In the genomic region with DNA sequence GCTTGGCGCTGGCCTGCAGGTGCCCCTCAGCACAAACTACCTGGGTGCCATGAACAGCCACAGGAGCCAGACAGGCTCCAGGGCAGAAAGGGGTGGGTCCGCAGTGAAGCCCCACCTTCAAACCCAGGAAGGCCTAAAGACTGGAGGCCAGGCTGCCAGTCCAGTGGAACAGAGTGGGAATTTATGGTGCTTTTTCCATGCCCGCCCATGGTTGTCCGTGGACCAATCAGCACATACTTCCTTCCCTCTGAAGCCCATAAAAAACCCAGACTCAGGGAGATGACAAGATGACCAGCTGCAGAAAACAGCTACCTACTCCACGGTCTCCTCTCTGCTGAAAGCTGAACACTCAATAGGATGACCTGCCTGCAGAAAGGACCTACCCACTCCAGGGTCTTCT, we compare ENCODE assay signal across 25 cellular contexts.
DNase-seq lines count a peak whose midpoint lies in the region; ATAC-seq, FAIRE-seq and TF ChIP-seq lines count a peak whose summit lies in the region.
"Had no signal": no experiment of that assay in that cellular context is flagged by ENCODE, and none has a peak within 500 bp of the region (broad histone marks: within the 10 kb centered on the region; RNA-seq: fewer than 3 reads in every experiment).

No MANE protein-coding gene starts in this region.

- H3K27ac ChIP-seq in HCT116 (ENCODE audit: low read depth, low read length) (no peak overlapping the region), neuronal stem cell (replicated peaks; ENCODE audit: low read length) (no peak overlapping the region), small intestine (ENCODE audit: low read depth in 1 of 2, low read length in 1 of 2) (no peak overlapping the region)
- H3K27ac ChIP-seq: BLaER1 had no signal

- H3K9me2 ChIP-seq in HCT116 (ENCODE audit: insufficient read depth) = no peaks in the 10 kb centered on the region

- no peaks in the 10 kb centered on the region for H3K4me1 ChIP-seq in HCT116 (ENCODE audit: control insufficient read depth in 1 of 2, insufficient read depth in 2 of 2, low read length in 2 of 2)
- H3K4me1 ChIP-seq in neuronal stem cell (ENCODE audit: control insufficient read depth in 2 of 2, insufficient read depth in 1 of 2, low read depth in 1 of 2, low read length in 2 of 2) = no peaks in the 10 kb centered on the region
- no peaks in the 10 kb centered on the region for H3K4me1 ChIP-seq in small intestine (ENCODE audit: control insufficient read depth in 2 of 2, insufficient read depth in 1 of 2, low read depth in 1 of 2, low read length in 1 of 2)
- H3K4me1 ChIP-seq: BE2C, BLaER1 had no signal

- H3K4me3 ChIP-seq in HCT116 (replicated peaks in 1 of 2; ENCODE audit: low read depth in 1 of 2, low read length in 2 of 2) = no peak overlapping the region
- H3K4me3 ChIP-seq in bronchial epithelial cell (ENCODE audit: low read depth, low read length) = no peak overlapping the region
- H3K4me3 ChIP-seq in neuronal stem cell (ENCODE audit: low read length in 2 of 2) = no peak overlapping the region
- H3K4me3 ChIP-seq in small intestine (ENCODE audit: low read depth in 1 of 2, low read length in 2 of 2) = no peak overlapping the region
- H3K4me3 ChIP-seq: BLaER1 had no signal

- TF ChIP-seq CTCF in HCT116 (IDR thresholded peaks at IDR 0.05 in 2 of 3, conservative IDR thresholded peaks at IDR 0.05 in 1 of 3; ENCODE audit: borderline replicate concordance in 1 of 3, insufficient read depth in 1 of 3, low read depth in 2 of 3, low read length in 2 of 3) = no peak
- TF ChIP-seq CTCF in bronchial epithelial cell (IDR thresholded peaks at IDR 0.05; ENCODE audit: insufficient read depth, low read length, severe bottlenecking) = no peak

- no peak overlapping the region for H4K91ac ChIP-seq in neuronal stem cell (ENCODE audit: low read depth, low read length, poor library complexity)

- H2AK5ac ChIP-seq in neuronal stem cell (ENCODE audit: low read depth, low read length) = no peak overlapping the region

- CTCF ChIA-PET in HCT116 (lab: Charles Lee) = no interaction called here

- no peak overlapping the region for H2BK120ac ChIP-seq in neuronal stem cell (ENCODE audit: low read depth, low read length)

- H2BK15ac ChIP-seq in neuronal stem cell (ENCODE audit: low read length) = no peak overlapping the region

- H3K23ac ChIP-seq in neuronal stem cell (ENCODE audit: low read depth, low read length, poor library complexity) = peak overlapping the region; percentile 31

- no peak overlapping the region for H2BK12ac ChIP-seq in neuronal stem cell (ENCODE audit: low read length)

- H3K4ac ChIP-seq in neuronal stem cell (ENCODE audit: low read length) = no peak overlapping the region

- H4K8ac ChIP-seq in neuronal stem cell (ENCODE audit: low read depth, low read length) = no peak overlapping the region

- H3K18ac ChIP-seq in neuronal stem cell (ENCODE audit: low read length) = no peak overlapping the region

- H3K79me2 ChIP-seq in HCT116 (ENCODE audit: insufficient read depth, low read length) = no peaks in the 10 kb centered on the region

- ATAC-seq in HCT116 (peak; percentile 30; the same call in 1 of the 2 replicates), HG03097 (IDR thresholded peaks at IDR 0.05; ENCODE audit: low FRiP score, unreplicated experiment) (no peak), HG03095 (IDR thresholded peaks at IDR 0.05; ENCODE audit: unreplicated experiment) (no peak)

- peak overlapping the region; percentile 6 for H3K14ac ChIP-seq in neuronal stem cell (ENCODE audit: low read length)

- no peak for TF ChIP-seq RAD21 in HCT116 (IDR thresholded peaks at IDR 0.05; ENCODE audit: low read depth)

- H3K79me1 ChIP-seq in neuronal stem cell (ENCODE audit: low read depth, low read length) = no peaks in the 10 kb centered on the region

- no peak overlapping the region for H2BK5ac ChIP-seq in neuronal stem cell (ENCODE audit: low read length)

- DNase-seq in HCT116 (ENCODE audit: low read depth, low spot score) (no peak), bronchial epithelial cell (ENCODE audit: low read depth) (no peak), myocyte (ENCODE audit: low read depth) (peak; percentile 27), neuronal stem cell (ENCODE audit: low spot score) (no peak), small intestine (no peak), T-helper 1 cell (no peak)
- DNase-seq: 8988T; ACHN; BE2C; C1 segment of cervical spinal cord; CD4-positive, alpha-beta memory T cell; CD4-positive, CD25-positive, alpha-beta regulatory T cell; CD8-positive, alpha-beta memory T cell; COR-L47; DMS 273 treated with DMSO at 0.1 percent for 48 hours; DMS153; DMS79; GF-D8 had no signal

- H3K36me3 ChIP-seq in HCT116 (ENCODE audit: control insufficient read depth in 1 of 2, insufficient read depth in 2 of 2, low read length in 2 of 2) (no peaks in the 10 kb centered on the region), bronchial epithelial cell (ENCODE audit: control insufficient read depth, insufficient read depth, low read length) (no peaks in the 10 kb centered on the region), neuronal stem cell (replicated peaks in 1 of 2; ENCODE audit: control insufficient read depth in 2 of 2, insufficient read depth in 2 of 2, low read length in 2 of 2) (no peaks in the 10 kb centered on the region), small intestine (ENCODE audit: control insufficient read depth in 2 of 2, insufficient read depth in 2 of 2, low read length in 2 of 2) (no peaks in the 10 kb centered on the region)
- H3K36me3 ChIP-seq: BE2C, BLaER1 had no signal

- RAD21 ChIA-PET in HCT116 (lab: Charles Lee; ENCODE audit: low non-redundant PET in 1 of 2, low total read pairs in 2 of 2, uncharacterized antibody in 2 of 2, unreplicated experiment in 2 of 2) = no interaction called here

- no peak for TF ChIP-seq POLR2A in HCT116 (IDR thresholded peaks at IDR 0.05; ENCODE audit: borderline replicate concordance, extremely low read depth, insufficient read depth, insufficient read length)

- H3K9me3 ChIP-seq in HCT116 (ENCODE audit: control insufficient read depth in 1 of 2, insufficient read depth in 1 of 2, low read depth in 1 of 2, low read length in 2 of 2) (no peaks in the 10 kb centered on the region), neuronal stem cell (replicated peaks in 1 of 2; ENCODE audit: control insufficient read depth in 2 of 2, insufficient read depth in 1 of 2, low read depth in 1 of 2, low read length in 2 of 2) (no peaks in the 10 kb centered on the region), small intestine (ENCODE audit: control insufficient read depth, low read depth) (no peaks in the 10 kb centered on the region)
- H3K9me3 ChIP-seq: BE2C had no signal

- H4K20me1 ChIP-seq in HCT116 (ENCODE audit: insufficient read depth) = no peaks in the 10 kb centered on the region
- H4K20me1 ChIP-seq: BLaER1 had no signal

- H3K27me3 ChIP-seq in HCT116 (ENCODE audit: insufficient read depth, low read length) = no peaks in the 10 kb centered on the region
- no peaks in the 10 kb centered on the region for H3K27me3 ChIP-seq in bronchial epithelial cell (ENCODE audit: control insufficient read depth, insufficient read depth, low read length)
- no peaks in the 10 kb centered on the region for H3K27me3 ChIP-seq in neuronal stem cell (ENCODE audit: control insufficient read depth in 3 of 3, insufficient read depth in 3 of 3, low read depth in 1 of 3, low read length in 3 of 3)
- H3K27me3 ChIP-seq in small intestine (ENCODE audit: control insufficient read depth in 2 of 2, insufficient read depth in 2 of 2, low read length in 2 of 2) = no peaks in the 10 kb centered on the region
- H3K27me3 ChIP-seq: BLaER1 had no signal

- POLR2A ChIA-PET in HCT116 (lab: Charles Lee) = no interaction called here

- no TSS peak for BruUV-seq in HCT116 (replicated peaks; lab: Mats Ljungman, UMichigan)

- WGBS in neuronal stem cell (ENCODE audit: extremely low coverage in 2 of 2, insufficient read length in 2 of 2, insufficient replicate concordance in 1 of 2), 2 donors = no CpG with 5 or more reads among the region's 5 CpGs
- 86 to 93% (median 90%) methylated on average over 5 of the region's 5 CpGs for WGBS in small intestine, 3 donors

- H3K9ac ChIP-seq in HCT116 (ENCODE audit: low read length) = no peak overlapping the region
- H3K9ac ChIP-seq in neuronal stem cell (ENCODE audit: low read depth, low read length, poor library complexity) = no peak overlapping the region
- H3K9ac ChIP-seq: BLaER1 had no signal

- intact Hi-C loops in HCT116 (cut with micrococcal nuclease) = no loop called here

- H2AFZ ChIP-seq in HCT116 (ENCODE audit: low read depth, low read length, poor library complexity, severe bottlenecking) = no peak overlapping the region
- no peak overlapping the region for H2AFZ ChIP-seq in neuronal stem cell (ENCODE audit: low read length)

- no peak overlapping the region for H3K4me2 ChIP-seq in HCT116 (ENCODE audit: low read length)
- no peak overlapping the region for H3K4me2 ChIP-seq in neuronal stem cell (ENCODE audit: insufficient read depth, low read length, poor library complexity, severe bottlenecking)
- H3K4me2 ChIP-seq: BLaER1 had no signal

- FAIRE-seq in bronchial epithelial cell (lab: Jason Lieb, UNC) (peak; percentile 7), small intestine (lab: Jason Lieb, UNC) (no peak)
- FAIRE-seq: A204.1, G401.6, GM12891, GM19239 had no signal

TF ChIP-seq in HCT116, 20 proteins besides CTCF, POLR2A, EP300 and RAD21 (continues in another document):
- TF ChIP-seq SIN3A (IDR thresholded peaks at IDR 0.05; ENCODE audit: low read depth) (no peak), ZFX (IDR thresholded peaks at IDR 0.05) (no peak), ELF1 (IDR thresholded peaks at IDR 0.05; ENCODE audit: borderline replicate concordance, low read depth) (no peak)
